ENCODE assay signal across 25 cellular contexts in genomic region chr6:45388328-45388727, GRCh38. TPM values are rescaled to one million over a fixed set of nuclear protein-coding genes. Genes with fewer than 3 reads are reported as not detected.
A peak's percentile ranks its signal among the peaks of the same experiment; 100 is the strongest.
DNase-seq lines count a peak whose midpoint lies in the region; TF ChIP-seq lines count a peak whose summit lies in the region.
"Had no signal": no experiment of that assay in that cellular context is flagged by ENCODE, and none has a peak within 500 bp of the region (broad histone marks: within the 10 kb centered on the region; RNA-seq: fewer than 3 reads in every experiment).

No MANE protein-coding gene starts in this region.

- peaks cover 4% of the 10 kb centered on the region for H3K36me3 Mint-ChIP-seq in activated CD4-positive, alpha-beta memory T cell treated with anti-CD3 and anti-CD28 coated beads for 36 hours
- H3K36me3 Mint-ChIP-seq: WTC11 had no signal

- no peak overlapping the region for H3K9ac ChIP-seq in fibroblast of lung (ENCODE audit: insufficient read depth, low read length)

- H3K27ac Mint-ChIP-seq in activated CD4-positive, alpha-beta memory T cell treated with anti-CD3 and anti-CD28 coated beads for 36 hours, result no peak overlapping the region
- H3K27ac Mint-ChIP-seq: activated CD8-positive, alpha-beta T cell treated with anti-CD3 and anti-CD28 coated beads for 36 hours; CD8-positive, alpha-beta memory T cell; immature natural killer cell; progenitor cell of endocrine pancreas; T-helper 2 cell treated with Interferon-gamma antibody and Interleukin-4, amounts not matched to agents 5 μg/mL and 100 μg/mL, for 36 hours; WTC11 had no signal

- H3K4me2 ChIP-seq in fibroblast of lung (ENCODE audit: extremely low read depth, insufficient read depth, low read length) (no peak overlapping the region), osteoblast (ENCODE audit: insufficient read depth, low read length) (peak overlapping the region; percentile 32)

- H3K4me1 ChIP-seq in fibroblast of lung (ENCODE audit: control insufficient read depth, extremely low read depth, insufficient read depth, low read length) (no peaks in the 10 kb centered on the region), osteoblast (ENCODE audit: insufficient read depth, low read length) (peaks cover 42% of the 10 kb centered on the region)
- H3K4me1 ChIP-seq: thyroid gland had no signal

- H3K9me3 Mint-ChIP-seq in activated CD4-positive, alpha-beta memory T cell treated with anti-CD3 and anti-CD28 coated beads for 36 hours, result peaks cover 11% of the 10 kb centered on the region

- no peak for TF ChIP-seq CTCF in RWPE1 (conservative IDR thresholded peaks at IDR 0.05; ENCODE audit: low read depth)
- no peak for TF ChIP-seq CTCF in fibroblast of lung (conservative IDR thresholded peaks at IDR 0.05 in 1 of 2, IDR thresholded peaks at IDR 0.05 in 1 of 2; ENCODE audit: low read depth in 1 of 2, low read length in 2 of 2)
- no peak for TF ChIP-seq CTCF in osteoblast (IDR thresholded peaks at IDR 0.05; ENCODE audit: extremely low read depth, low read depth, low read length)

- DNase-seq in ELR (ENCODE audit: low read depth) (peak; percentile 44), RWPE1 (ENCODE audit: low spot score) (peak; percentile 23), fibroblast of lung (ENCODE audit: low read depth in 2 of 2) (peak; percentile 41 to 48), osteoblast (ENCODE audit: insufficient read length, low spot score, missing footprints) (no peak), SIG-M5 treated with dmso at 0.1 percent for 504 hours (lab: John Stamatoyannopoulos, UW; ENCODE audit: unreplicated experiment) (no peak), cerebellar cortex (ENCODE audit: low spot score) (no peak)
- no peak for DNase-seq in activated CD4-positive, alpha-beta memory T cell treated with anti-CD3 and anti-CD28 coated beads for 36 hours
- no peak for DNase-seq in activated CD4-positive, alpha-beta T cell treated with anti-CD3 and anti-CD28 coated beads, Interleukin-2, amount 50 U/mL, for 4 hours
- DNase-seq: activated CD8-positive, alpha-beta T cell treated with anti-CD3 and anti-CD28 coated beads for 36 hours; AML-193; amygdala; caudate nucleus; CD8-positive, alpha-beta memory T cell; erythroblast; head of caudate nucleus; immature natural killer cell; NCI-H226; stimulated activated CD4-positive, alpha-beta T cell treated with anti-CD3 and anti-CD28 coated beads, Interleukin-2, amount 100 ng/mL, for 24 hours; stimulated activated naive CD4-positive, alpha-beta T cell treated with Interleukin-2 at 50 U/mL for 16 hours; thyroid gland had no signal

- POLR2A ChIA-PET in RWPE1 (lab: Yijun Ruan, JAX; ENCODE audit: low non-redundant PET), result no interaction called here
- POLR2A ChIA-PET in activated CD4-positive, alpha-beta memory T cell treated with anti-CD3 and anti-CD28 coated beads for 36 hours (lab: Charles Lee), result no interaction called here

- H3K27ac ChIP-seq in RWPE1 (no peak overlapping the region), fibroblast of lung (ENCODE audit: insufficient read depth, low read length) (no peak overlapping the region), osteoblast (ENCODE audit: low read depth, low read length) (peak overlapping the region; percentile 57)
- H3K27ac ChIP-seq: HL-60, thyroid gland had no signal

- H3K27me3 ChIP-seq in fibroblast of lung (ENCODE audit: control insufficient read depth, insufficient read depth, low read length) (no peaks in the 10 kb centered on the region), osteoblast (ENCODE audit: insufficient read depth, low read length) (no peaks in the 10 kb centered on the region)
- H3K27me3 ChIP-seq: thyroid gland had no signal

- H3K4me3 Mint-ChIP-seq in activated CD4-positive, alpha-beta memory T cell treated with anti-CD3 and anti-CD28 coated beads for 36 hours, result no peak overlapping the region
- H3K4me3 Mint-ChIP-seq: activated CD8-positive, alpha-beta T cell treated with anti-CD3 and anti-CD28 coated beads for 36 hours; CD8-positive, alpha-beta memory T cell; immature natural killer cell; neural crest cell; T-helper 2 cell treated with Interferon-gamma antibody and Interleukin-4, amounts not matched to agents 5 μg/mL and 100 μg/mL, for 36 hours; WTC11 had no signal

- H3K79me2 ChIP-seq in fibroblast of lung (ENCODE audit: control insufficient read depth, insufficient read depth, low read length), result no peaks in the 10 kb centered on the region
- no peaks in the 10 kb centered on the region for H3K79me2 ChIP-seq in osteoblast (ENCODE audit: insufficient read depth, low read length)

- H3K4me1 Mint-ChIP-seq in activated CD4-positive, alpha-beta memory T cell treated with anti-CD3 and anti-CD28 coated beads for 36 hours (ENCODE audit: low read depth), result no peaks in the 10 kb centered on the region
- H3K4me1 Mint-ChIP-seq: CD8-positive, alpha-beta memory T cell; immature natural killer cell; neural crest cell; WTC11 had no signal

- no peaks in the 10 kb centered on the region for H3K27me3 Mint-ChIP-seq in activated CD4-positive, alpha-beta memory T cell treated with anti-CD3 and anti-CD28 coated beads for 36 hours
- H3K27me3 Mint-ChIP-seq: activated CD8-positive, alpha-beta T cell treated with anti-CD3 and anti-CD28 coated beads for 36 hours had no signal

- no peaks in the 10 kb centered on the region for H3K9me3 ChIP-seq in fibroblast of lung (ENCODE audit: control insufficient read depth, insufficient read depth, low read depth, low read length)
- no peaks in the 10 kb centered on the region for H3K9me3 ChIP-seq in osteoblast (ENCODE audit: low read depth, low read length)
- H3K9me3 ChIP-seq: thyroid gland had no signal

- no peaks in the 10 kb centered on the region for H4K20me1 ChIP-seq in fibroblast of lung (ENCODE audit: control insufficient read depth, extremely low read depth, insufficient read depth, low read length)
- no peaks in the 10 kb centered on the region for H4K20me1 ChIP-seq in osteoblast (ENCODE audit: insufficient read depth, low read length)

- intact Hi-C loops in activated CD4-positive, alpha-beta memory T cell treated with anti-CD3 and anti-CD28 coated beads for 36 hours (cut with micrococcal nuclease), result no loop called here

- H3K4me3 ChIP-seq in fibroblast of lung (replicated peaks in 1 of 4; ENCODE audit: control extremely low read depth in 1 of 4, insufficient read depth in 1 of 4, low read depth in 3 of 4, low read length in 4 of 4) (no peak overlapping the region), osteoblast (ENCODE audit: insufficient read depth, low read length) (peak overlapping the region; percentile 25)
- H3K4me3 ChIP-seq: thyroid gland had no signal

- CTCF ChIA-PET in RWPE1 (lab: Yijun Ruan, JAX), result no interaction called here
- CTCF ChIA-PET in activated CD4-positive, alpha-beta memory T cell treated with anti-CD3 and anti-CD28 coated beads for 36 hours (lab: Charles Lee), result no interaction called here

- H2AFZ ChIP-seq in fibroblast of lung (ENCODE audit: low read length) (no peak overlapping the region), osteoblast (ENCODE audit: low read length) (no peak overlapping the region)

- H3K36me3 ChIP-seq in fibroblast of lung (ENCODE audit: control insufficient read depth, insufficient read depth, low read length) (no peaks in the 10 kb centered on the region), osteoblast (ENCODE audit: insufficient read depth, low read length) (no peaks in the 10 kb centered on the region)
- H3K36me3 ChIP-seq: thyroid gland had no signal

RNA-seq across cellular contexts. Expression of gene SUPT3H, which starts 10.6 kb away (rescaled TPM):
- total RNA-seq in fibroblast of lung (8.3 and 8.5 TPM in 2 replicates), osteoblast (4.7 TPM in 2 replicates)
- polyA plus RNA-seq in fibroblast of lung, result 7.0 and 8.5 TPM in 2 replicates
- 4.9 and 5.8 TPM in 2 replicates for polyA plus RNA-seq in fibroblast of lung (2012)
- 1.4 and 12.4 TPM in 2 replicates for polyA minus RNA-seq in fibroblast of lung (ENCODE audit: low replicate concordance)
- 10 to 100 TPM; 17.4 to 18.2 TPM for total RNA-seq in activated CD4-positive, alpha-beta memory T cell treated with anti-CD3 and anti-CD28 coated beads for 36 hours

Comparison
In these comparisons a context has a peak if more than half of its experiments do, and no peak if none do; other contexts are left out.
1. DNase-seq: peak in ELR (single experiment), RWPE1 (single experiment) and fibroblast of lung (2 of 2); none in osteoblast (single experiment), activated CD4-positive, alpha-beta memory T cell treated with anti-CD3 and anti-CD28 coated beads for 36 hours (single experiment), SIG-M5 treated with dmso at 0.1 percent for 504 hours (single experiment), cerebellar cortex (single experiment) and activated CD4-positive, alpha-beta T cell treated with anti-CD3 and anti-CD28 coated beads, Interleukin-2, amount 50 U/mL, for 4 hours (0 of 2).